In the genomic region with DNA sequence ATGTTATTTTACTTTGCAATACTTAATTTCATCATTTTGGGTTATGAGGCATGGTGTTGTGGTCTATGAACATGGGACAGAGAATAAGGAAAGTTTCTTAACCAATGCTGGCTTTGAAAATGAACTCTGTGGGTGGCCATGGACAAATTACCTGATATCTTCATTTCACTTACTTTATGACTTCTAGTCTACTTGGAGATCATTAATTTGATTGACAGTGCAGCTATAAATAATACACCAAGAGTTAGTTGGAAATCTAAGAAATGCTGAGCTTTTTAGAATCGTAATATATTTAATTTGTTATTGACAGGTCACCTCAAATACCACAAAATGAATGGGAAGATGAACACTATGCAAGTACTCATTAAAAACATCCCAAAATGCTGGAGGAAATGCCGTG, we compare ENCODE assay signal across 37 cellular contexts.
"Had no signal": no experiment of that assay in that cellular context is flagged by ENCODE, and none has a peak within 500 bp of the region (broad histone marks: within the 10 kb centered on the region; RNA-seq: fewer than 3 reads in every experiment).

No MANE protein-coding gene starts in this region.

- DNase-seq: Karpas-422, Kasumi-1, KG1, MG63, MM.1S, MV-4-11, NCI-H1048, NCI-H1092, NCI-H1092 treated with DMSO at 0.1 percent for 48 hours, NCI-H1105, NCI-H1105 treated with DMSO at 0.1 percent for 48 hours, NCI-H1417, NCI-H1417 treated with DMSO at 0.1 percent for 48 hours, NCI-H1436, NCI-H1436 treated with DMSO at 0.1 percent for 48 hours, NCI-H146, NCI-H1694, NCI-H1694 treated with DMSO at 0.1 percent for 48 hours, NCI-H187, NCI-H187 treated with DMSO at 0.1 percent for 48 hours, NCI-H1930, NCI-H2029, NCI-H2029 treated with DMSO at 0.1 percent for 48 hours, NCI-H2081, NCI-H2081 treated with DMSO at 0.1 percent for 48 hours, NCI-H2107, NCI-H2171, NCI-H2171 treated with DMSO at 0.1 percent for 48 hours, NCI-H2227 treated with DMSO at 0.1 percent for 48 hours, NCI-H226, NCI-H345, NCI-H446, NCI-H446 treated with DMSO at 0.1 percent for 48 hours, NCI-H510A, NCI-H510A treated with DMSO at 0.1 percent for 48 hours, NCI-H524 had no signal

- H3K27me3 ChIP-seq: MG63 had no signal

- H3K27ac ChIP-seq: KMS-11 had no signal

- H3K9me3 ChIP-seq: MG63 had no signal

- H3K36me3 ChIP-seq: MG63 had no signal

- H3K4me3 ChIP-seq: MG63 had no signal
